Comparison of ENCODE assay signal across 14 cellular contexts in the genomic region with DNA sequence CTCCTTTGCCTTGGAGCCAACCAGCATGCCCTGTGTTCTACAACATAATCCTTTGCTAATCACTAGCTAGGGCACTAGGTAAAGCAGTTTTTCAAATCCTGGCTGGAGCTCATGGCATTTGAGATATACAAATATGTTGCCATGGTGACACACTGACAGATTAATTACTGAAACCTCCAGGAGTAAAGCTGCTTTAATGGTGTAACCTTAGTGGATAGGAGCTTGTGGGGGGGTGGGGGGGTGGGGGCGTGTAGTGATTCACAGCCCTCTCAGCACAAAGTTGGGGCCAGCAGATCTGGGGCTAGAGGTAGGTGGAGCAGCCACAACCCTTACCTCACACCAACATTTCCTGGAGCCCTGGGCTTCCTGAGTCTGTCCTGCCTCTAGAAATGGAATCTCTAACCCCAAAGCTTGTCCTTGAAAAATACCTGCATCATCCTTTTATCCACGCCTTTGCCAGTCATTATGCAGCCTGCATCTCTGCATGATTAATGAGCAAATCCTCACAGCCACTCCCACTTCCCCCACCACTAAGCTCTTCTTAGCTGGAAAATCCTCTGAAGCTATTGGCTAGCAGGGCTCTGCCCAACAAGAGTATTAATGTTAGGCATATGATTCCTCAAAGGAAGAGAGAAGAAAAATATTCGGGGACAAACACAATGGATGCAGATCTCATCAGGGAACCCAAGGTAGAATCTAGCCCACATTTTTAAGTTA. TPM values are rescaled to one million over a fixed set of nuclear protein-coding genes. Genes with fewer than 3 reads are reported as not detected.
A peak's percentile ranks its signal among the peaks of the same experiment; 100 is the strongest.
DNase-seq lines count a peak whose midpoint lies in the region; ATAC-seq and TF ChIP-seq lines count a peak whose summit lies in the region.
"Had no signal": no experiment of that assay in that cellular context is flagged by ENCODE, and none has a peak within 500 bp of the region (broad histone marks: within the 10 kb centered on the region; RNA-seq: fewer than 3 reads in every experiment).

No MANE protein-coding gene starts in this region.

- peaks cover 0 to 3% (median 0%) of the 10 kb centered on the region in 3 donors for H3K27me3 ChIP-seq in stomach
- H3K27me3 ChIP-seq in suprapubic skin: no peaks in the 10 kb centered on the region

- no peaks in the 10 kb centered on the region for H3K4me1 Mint-ChIP-seq in stimulated activated effector memory CD8-positive, alpha-beta T cell treated with anti-CD3 and anti-CD28 coated beads, Interleukin-12 subunit alpha, Interleukin-12 subunit beta, amount 100 ng/mL, for 72 hours

- no peaks in the 10 kb centered on the region for H3K36me3 ChIP-seq in stomach
- no peaks in the 10 kb centered on the region for H3K36me3 ChIP-seq in suprapubic skin

- no peak overlapping the region for H3K27ac Mint-ChIP-seq in stimulated activated effector memory CD8-positive, alpha-beta T cell treated with anti-CD3 and anti-CD28 coated beads, Interleukin-12 subunit alpha, Interleukin-12 subunit beta, amount 100 ng/mL, for 72 hours
- H3K27ac Mint-ChIP-seq: CD4-positive, alpha-beta T cell; dendritic cell treated with granulocyte-macrophage colony-stimulating factor and Interleukin-4, amounts not matched to agents 40 ng/mL and 50 ng/mL, for 4 days had no signal

- H3K9me3 ChIP-seq in stomach (no peaks in the 10 kb centered on the region), suprapubic skin (no peaks in the 10 kb centered on the region)

- TF ChIP-seq EP300 in stomach (IDR thresholded peaks at IDR 0.05) (no peak), suprapubic skin (IDR thresholded peaks at IDR 0.05) (no peak)

- TF ChIP-seq CTCF in fibroblast of the aortic adventitia (IDR thresholded peaks at IDR 0.05; ENCODE audit: insufficient read depth, low read length) (no peak), stomach (IDR thresholded peaks at IDR 0.05) (no peak), suprapubic skin (IDR thresholded peaks at IDR 0.05) (no peak)

- 49 to 65% (median 53%) methylated on average over 3 of the region's 3 CpGs for whole genome bisulfite sequencing in stomach, 5 donors
- WGBS in suprapubic skin: 65% methylated on average over 3 of the region's 3 CpGs

- no peak for TF ChIP-seq POLR2A in GM18505 (IDR thresholded peaks at IDR 0.05; ENCODE audit: borderline replicate concordance, extremely low read depth, insufficient read depth, insufficient read length)
- no peak for TF ChIP-seq POLR2A in stomach (IDR thresholded peaks at IDR 0.05)
- no peak for TF ChIP-seq POLR2A in suprapubic skin (IDR thresholded peaks at IDR 0.05)

- intact Hi-C loops in stomach (cut with DNase I; ENCODE audit: low total_unique reads): no loop called here

- H3K4me3 ChIP-seq in fibroblast of the aortic adventitia (ENCODE audit: low read depth, low read length) (no peak overlapping the region), stomach (no peak overlapping the region), suprapubic skin (no peak overlapping the region)

- no peak overlapping the region for H3K27ac ChIP-seq in stomach
- H3K27ac ChIP-seq in suprapubic skin: no peak overlapping the region

- no peak overlapping the region for H3K4me3 Mint-ChIP-seq in stimulated activated effector memory CD8-positive, alpha-beta T cell treated with anti-CD3 and anti-CD28 coated beads, Interleukin-12 subunit alpha, Interleukin-12 subunit beta, amount 100 ng/mL, for 72 hours
- H3K4me3 Mint-ChIP-seq: CD4-positive, alpha-beta T cell; dendritic cell treated with granulocyte-macrophage colony-stimulating factor and Interleukin-4, amounts not matched to agents 40 ng/mL and 50 ng/mL, for 4 days had no signal

- no peak for ATAC-seq in stimulated activated effector memory CD8-positive, alpha-beta T cell treated with anti-CD3 and anti-CD28 coated beads, Interleukin-12 subunit alpha, Interleukin-12 subunit beta, amount 100 ng/mL, for 72 hours
- no peak for ATAC-seq in GM18505 (IDR thresholded peaks at IDR 0.05; ENCODE audit: unreplicated experiment)

- DNase-seq in EL (peak; percentile 22), HS-5 (ENCODE audit: low read depth) (peak; percentile 8), NCI-H82 treated with DMSO at 0.1 percent for 48 hours (lab: John Stamatoyannopoulos, UW; ENCODE audit: unreplicated experiment) (peak; percentile 99), fibroblast of the aortic adventitia (ENCODE audit: low read depth) (peak; percentile 7), stomach (no peak), suprapubic skin (ENCODE audit: low spot score in 2 of 2) (no peak)
- no peak for DNase-seq in stimulated activated effector memory CD8-positive, alpha-beta T cell treated with anti-CD3 and anti-CD28 coated beads, Interleukin-12 subunit alpha, Interleukin-12 subunit beta, amount 100 ng/mL, for 72 hours (ENCODE audit: low spot score in 2 of 2)
- DNase-seq: activated T-cell treated with anti-CD3 and anti-CD28 coated beads, Interleukin-2, amount 50 U/mL, for 48 hours; amygdala; CD4-positive, alpha-beta T cell; NCI-H1436; SW 1271 had no signal

- H3K4me1 ChIP-seq in stomach (peaks cover 0 to 3% (median 0%) of the 10 kb centered on the region in 4 donors), suprapubic skin (no peaks in the 10 kb centered on the region)

- no peaks in the 10 kb centered on the region for H3K9me3 Mint-ChIP-seq in stimulated activated effector memory CD8-positive, alpha-beta T cell treated with anti-CD3 and anti-CD28 coated beads, Interleukin-12 subunit alpha, Interleukin-12 subunit beta, amount 100 ng/mL, for 72 hours
- H3K9me3 Mint-ChIP-seq: CD4-positive, alpha-beta T cell; dendritic cell treated with granulocyte-macrophage colony-stimulating factor and Interleukin-4, amounts not matched to agents 40 ng/mL and 50 ng/mL, for 4 days had no signal

- no peaks in the 10 kb centered on the region for H3K36me3 Mint-ChIP-seq in stimulated activated effector memory CD8-positive, alpha-beta T cell treated with anti-CD3 and anti-CD28 coated beads, Interleukin-12 subunit alpha, Interleukin-12 subunit beta, amount 100 ng/mL, for 72 hours

RNA-seq across cellular contexts. Expression of a gene that starts 49.0 kb away (rescaled TPM):
- 102 and 154 TPM in 2 replicates for total RNA-seq in fibroblast of the aortic adventitia (ENCODE audit: low replicate concordance)
- total RNA-seq in stomach: 100 to 1,000 TPM in 2 of 5 donors, 10 to 100 TPM in 3; 11.0 to 180 (median 85.8) TPM
- 10 to 100 TPM; 20.3 to 52.8 (median 21.0) TPM for polyA plus RNA-seq in stomach
- total RNA-seq in suprapubic skin: 100 to 1,000 TPM; 118 to 168 (median 152) TPM

Comparison
In these comparisons a context has a peak if more than half of its experiments do, and no peak if none do; other contexts are left out.
1. DNase-seq: peak in EL (single experiment), HS-5 (single experiment), NCI-H82 treated with DMSO at 0.1 percent for 48 hours (single experiment) and fibroblast of the aortic adventitia (single experiment); none in stimulated activated effector memory CD8-positive, alpha-beta T cell treated with anti-CD3 and anti-CD28 coated beads, Interleukin-12 subunit alpha, Interleukin-12 subunit beta, amount 100 ng/mL, for 72 hours (0 of 2), stomach (single experiment) and suprapubic skin (0 of 2).